ENCODE assay signal across 1 cellular context in the genomic region with DNA sequence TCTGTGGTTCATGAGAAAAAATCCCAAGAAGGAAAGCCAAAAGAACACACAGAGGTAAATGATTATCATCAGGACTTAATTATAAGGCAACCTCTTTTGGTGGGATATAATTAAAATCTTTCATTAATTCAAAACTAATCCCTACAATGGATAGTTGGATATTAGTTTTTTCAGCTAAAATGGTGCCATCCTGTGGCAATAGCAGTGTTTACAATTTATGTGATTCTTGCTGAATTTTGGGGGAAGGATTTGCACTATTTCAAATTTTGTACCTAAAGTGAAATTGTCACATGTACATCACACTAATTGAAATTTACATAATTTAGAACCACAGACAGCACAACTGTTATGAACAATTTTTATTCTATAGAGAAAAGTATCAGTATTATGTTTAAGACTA.
TF ChIP-seq lines count a peak whose summit lies in the region.

No MANE protein-coding gene starts in this region.

TF ChIP-seq in HCT116, 20 proteins besides CTCF, POLR2A, EP300 and RAD21 (continued from another document):
- TF ChIP-seq, protein P1, sequence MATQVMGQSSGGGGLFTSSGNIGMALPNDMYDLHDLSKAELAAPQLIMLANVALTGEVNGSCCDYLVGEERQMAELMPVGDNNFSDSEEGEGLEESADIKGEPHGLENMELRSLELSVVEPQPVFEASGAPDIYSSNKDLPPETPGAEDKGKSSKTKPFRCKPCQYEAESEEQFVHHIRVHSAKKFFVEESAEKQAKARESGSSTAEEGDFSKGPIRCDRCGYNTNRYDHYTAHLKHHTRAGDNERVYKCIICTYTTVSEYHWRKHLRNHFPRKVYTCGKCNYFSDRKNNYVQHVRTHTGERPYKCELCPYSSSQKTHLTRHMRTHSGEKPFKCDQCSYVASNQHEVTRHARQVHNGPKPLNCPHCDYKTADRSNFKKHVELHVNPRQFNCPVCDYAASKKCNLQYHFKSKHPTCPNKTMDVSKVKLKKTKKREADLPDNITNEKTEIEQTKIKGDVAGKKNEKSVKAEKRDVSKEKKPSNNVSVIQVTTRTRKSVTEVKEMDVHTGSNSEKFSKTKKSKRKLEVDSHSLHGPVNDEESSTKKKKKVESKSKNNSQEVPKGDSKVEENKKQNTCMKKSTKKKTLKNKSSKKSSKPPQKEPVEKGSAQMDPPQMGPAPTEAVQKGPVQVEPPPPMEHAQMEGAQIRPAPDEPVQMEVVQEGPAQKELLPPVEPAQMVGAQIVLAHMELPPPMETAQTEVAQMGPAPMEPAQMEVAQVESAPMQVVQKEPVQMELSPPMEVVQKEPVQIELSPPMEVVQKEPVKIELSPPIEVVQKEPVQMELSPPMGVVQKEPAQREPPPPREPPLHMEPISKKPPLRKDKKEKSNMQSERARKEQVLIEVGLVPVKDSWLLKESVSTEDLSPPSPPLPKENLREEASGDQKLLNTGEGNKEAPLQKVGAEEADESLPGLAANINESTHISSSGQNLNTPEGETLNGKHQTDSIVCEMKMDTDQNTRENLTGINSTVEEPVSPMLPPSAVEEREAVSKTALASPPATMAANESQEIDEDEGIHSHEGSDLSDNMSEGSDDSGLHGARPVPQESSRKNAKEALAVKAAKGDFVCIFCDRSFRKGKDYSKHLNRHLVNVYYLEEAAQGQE (IDR thresholded peaks at IDR 0.05; ENCODE audit: low read depth) = no peak
- no peak for TF ChIP-seq CEBPB (IDR thresholded peaks at IDR 0.05; ENCODE audit: low read depth)
- TF ChIP-seq SIN3A (IDR thresholded peaks at IDR 0.05; ENCODE audit: low read depth) = no peak
- TF ChIP-seq SP1 (IDR thresholded peaks at IDR 0.05; ENCODE audit: low read depth) = no peak
- TF ChIP-seq CBX3 (IDR thresholded peaks at IDR 0.05; ENCODE audit: low read depth) = no peak
- no peak for TF ChIP-seq JUND (IDR thresholded peaks at IDR 0.05)
- no peak for TF ChIP-seq YY1 (IDR thresholded peaks at IDR 0.05; ENCODE audit: extremely low read depth, insufficient replicate concordance, low read depth, low read length)
- TF ChIP-seq, protein P2, sequence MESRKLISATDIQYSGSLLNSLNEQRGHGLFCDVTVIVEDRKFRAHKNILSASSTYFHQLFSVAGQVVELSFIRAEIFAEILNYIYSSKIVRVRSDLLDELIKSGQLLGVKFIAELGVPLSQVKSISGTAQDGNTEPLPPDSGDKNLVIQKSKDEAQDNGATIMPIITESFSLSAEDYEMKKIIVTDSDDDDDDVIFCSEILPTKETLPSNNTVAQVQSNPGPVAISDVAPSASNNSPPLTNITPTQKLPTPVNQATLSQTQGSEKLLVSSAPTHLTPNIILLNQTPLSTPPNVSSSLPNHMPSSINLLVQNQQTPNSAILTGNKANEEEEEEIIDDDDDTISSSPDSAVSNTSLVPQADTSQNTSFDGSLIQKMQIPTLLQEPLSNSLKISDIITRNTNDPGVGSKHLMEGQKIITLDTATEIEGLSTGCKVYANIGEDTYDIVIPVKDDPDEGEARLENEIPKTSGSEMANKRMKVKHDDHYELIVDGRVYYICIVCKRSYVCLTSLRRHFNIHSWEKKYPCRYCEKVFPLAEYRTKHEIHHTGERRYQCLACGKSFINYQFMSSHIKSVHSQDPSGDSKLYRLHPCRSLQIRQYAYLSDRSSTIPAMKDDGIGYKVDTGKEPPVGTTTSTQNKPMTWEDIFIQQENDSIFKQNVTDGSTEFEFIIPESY (IDR thresholded peaks at IDR 0.05; ENCODE audit: extremely low read depth, insufficient replicate concordance, low read length) = no peak
- TF ChIP-seq, protein P3, sequence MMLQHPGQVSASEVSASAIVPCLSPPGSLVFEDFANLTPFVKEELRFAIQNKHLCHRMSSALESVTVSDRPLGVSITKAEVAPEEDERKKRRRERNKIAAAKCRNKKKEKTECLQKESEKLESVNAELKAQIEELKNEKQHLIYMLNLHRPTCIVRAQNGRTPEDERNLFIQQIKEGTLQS (IDR thresholded peaks at IDR 0.05) = no peak
